ENCODE assay signal across 20 cellular contexts in the genomic region with DNA sequence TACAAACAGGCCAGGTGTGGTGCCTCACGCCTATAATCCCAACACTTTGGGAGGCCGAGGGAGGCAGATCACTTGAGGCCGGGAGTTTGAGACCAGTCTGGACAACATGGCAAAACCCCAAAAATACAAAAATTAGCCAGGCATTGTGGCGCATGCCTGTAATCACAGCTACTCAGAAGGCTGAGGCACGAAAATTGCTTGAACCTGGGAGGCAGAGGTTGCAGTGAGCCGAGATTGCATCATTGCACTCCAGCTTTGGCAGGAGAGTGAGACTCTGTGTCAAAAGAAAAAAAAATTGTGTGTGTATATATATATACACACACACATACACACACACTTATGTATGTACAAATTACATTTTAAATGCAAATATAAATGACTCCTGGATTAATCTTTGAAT.
A peak's percentile ranks its signal among the peaks of the same experiment; 100 is the strongest.
DNase-seq lines count a peak whose midpoint lies in the region; ATAC-seq and TF ChIP-seq lines count a peak whose summit lies in the region.
"Had no signal": no experiment of that assay in that cellular context is flagged by ENCODE, and none has a peak within 500 bp of the region (broad histone marks: within the 10 kb centered on the region; RNA-seq: fewer than 3 reads in every experiment).

No MANE protein-coding gene starts in this region.

- H3K9me3 ChIP-seq in BE2C = no peaks in the 10 kb centered on the region
- H3K9me3 ChIP-seq: esophagus muscularis mucosa, tibial nerve had no signal

- POLR2A ChIA-PET in activated CD4-positive, alpha-beta memory T cell treated with anti-CD3 and anti-CD28 coated beads, Interleukin-2, amount 10 ng/mL, durations not matched to agents 7 days and 5 days (lab: Charles Lee) = interaction anchor here (2.5 to 4.6 kb wide), 5 partner anchors 11 to 79 kb away, joined by 6 to 34 read pairs (median 25); no protein-coding TSS in a partner anchor

- no peak overlapping the region for H3K4me3 ChIP-seq in BE2C (ENCODE audit: low read depth, low read length)
- H3K4me3 ChIP-seq: dorsolateral prefrontal cortex, esophagus muscularis mucosa, tibial nerve had no signal

- no peaks in the 10 kb centered on the region for H3K36me3 Mint-ChIP-seq in stimulated activated naive CD8-positive, alpha-beta T cell treated with anti-CD3 and anti-CD28 coated beads, Interleukin-15, Interleukin-2, amounts not matched to agents 100 ng/mL and 50 ng/mL, for 24 hours (ENCODE audit: low read depth)
- H3K36me3 Mint-ChIP-seq in activated CD4-positive, alpha-beta memory T cell treated with anti-CD3 and anti-CD28 coated beads, Interleukin-2, amount 10 ng/mL, durations not matched to agents 7 days and 5 days (ENCODE audit: low read depth) = peaks cover 5% of the 10 kb centered on the region
- H3K36me3 Mint-ChIP-seq: brain had no signal

- ATAC-seq in stimulated activated naive CD8-positive, alpha-beta T cell treated with anti-CD3 and anti-CD28 coated beads, Interleukin-15, Interleukin-2, amounts not matched to agents 100 U/mL and 50 U/mL, for 24 hours = no peak
- no peak for ATAC-seq in GM19452 (IDR thresholded peaks at IDR 0.05; ENCODE audit: unreplicated experiment)

- H3K4me1 ChIP-seq in BE2C = peaks cover 2% of the 10 kb centered on the region; the same call in 1 of the 2 replicates

- peak overlapping the region; percentile 90 for H3K27ac Mint-ChIP-seq in stimulated activated naive CD8-positive, alpha-beta T cell treated with anti-CD3 and anti-CD28 coated beads, Interleukin-15, Interleukin-2, amounts not matched to agents 100 ng/mL and 50 ng/mL, for 24 hours
- peak overlapping the region; percentile 90 for H3K27ac Mint-ChIP-seq in activated CD4-positive, alpha-beta memory T cell treated with anti-CD3 and anti-CD28 coated beads, Interleukin-2, amount 10 ng/mL, durations not matched to agents 7 days and 5 days
- H3K27ac Mint-ChIP-seq: brain had no signal

- H3K36me3 ChIP-seq in BE2C = no peaks in the 10 kb centered on the region
- H3K36me3 ChIP-seq: esophagus muscularis mucosa, tibial nerve had no signal

- no peak for TF ChIP-seq CTCF in BE2C (IDR thresholded peaks at IDR 0.05; ENCODE audit: low read depth, low read length)

- H3K27me3 Mint-ChIP-seq in stimulated activated naive CD8-positive, alpha-beta T cell treated with anti-CD3 and anti-CD28 coated beads, Interleukin-15, Interleukin-2, amounts not matched to agents 100 ng/mL and 50 ng/mL, for 24 hours = no peaks in the 10 kb centered on the region
- H3K27me3 Mint-ChIP-seq in activated CD4-positive, alpha-beta memory T cell treated with anti-CD3 and anti-CD28 coated beads, Interleukin-2, amount 10 ng/mL, durations not matched to agents 7 days and 5 days = no peaks in the 10 kb centered on the region
- H3K27me3 Mint-ChIP-seq: B cell had no signal

- H3K4me3 Mint-ChIP-seq in stimulated activated naive CD8-positive, alpha-beta T cell treated with anti-CD3 and anti-CD28 coated beads, Interleukin-15, Interleukin-2, amounts not matched to agents 100 ng/mL and 50 ng/mL, for 24 hours = peak overlapping the region; percentile 45
- H3K4me3 Mint-ChIP-seq in activated CD4-positive, alpha-beta memory T cell treated with anti-CD3 and anti-CD28 coated beads, Interleukin-2, amount 10 ng/mL, durations not matched to agents 7 days and 5 days = no peak overlapping the region
- H3K4me3 Mint-ChIP-seq: brain had no signal

- CTCF ChIA-PET in activated CD4-positive, alpha-beta memory T cell treated with anti-CD3 and anti-CD28 coated beads, Interleukin-2, amount 10 ng/mL, durations not matched to agents 7 days and 5 days (lab: Charles Lee) = interaction anchor here (1.3 kb wide), 1 partner anchor 69 kb away, joined by 8 read pairs; no protein-coding TSS in a partner anchor

- no peaks in the 10 kb centered on the region for H3K27me3 ChIP-seq in BE2C
- H3K27me3 ChIP-seq: dorsolateral prefrontal cortex, esophagus muscularis mucosa, tibial nerve had no signal

- DNase-seq in stimulated activated naive CD8-positive, alpha-beta T cell treated with anti-CD3 and anti-CD28 coated beads, Interleukin-15, Interleukin-2, amounts not matched to agents 100 U/mL and 50 U/mL, for 24 hours = no peak
- no peak for DNase-seq in activated CD4-positive, alpha-beta memory T cell treated with anti-CD3 and anti-CD28 coated beads, Interleukin-2, amount 10 ng/mL, durations not matched to agents 7 days and 5 days
- DNase-seq in iris pigment epithelial cell (ENCODE audit: low read depth) (peak; percentile 11), hepatic stellate cell (ENCODE audit: low spot score) (no peak), BE2C (no peak)
- DNase-seq: activated CD4-positive, alpha-beta T cell treated with anti-CD3 and anti-CD28 coated beads for 1 hour; activated effector memory CD4-positive, alpha-beta T cell treated with Interleukin-2 at 50 U/mL for 16 hours; DMS 273 treated with DMSO at 0.1 percent for 48 hours; dorsolateral prefrontal cortex; HCEC 1CT; kidney glomerular epithelial cell; NCI-H1436 treated with DMSO at 0.1 percent for 48 hours; SIG-M5; stimulated activated CD4-positive, alpha-beta T cell treated with anti-CD3 and anti-CD28 coated beads, Interleukin-2, amount 100 ng/mL, for 48 hours had no signal

- H3K4me1 Mint-ChIP-seq in stimulated activated naive CD8-positive, alpha-beta T cell treated with anti-CD3 and anti-CD28 coated beads, Interleukin-15, Interleukin-2, amounts not matched to agents 100 ng/mL and 50 ng/mL, for 24 hours (ENCODE audit: low read depth) = peaks cover 46% of the 10 kb centered on the region
- H3K4me1 Mint-ChIP-seq in activated CD4-positive, alpha-beta memory T cell treated with anti-CD3 and anti-CD28 coated beads, Interleukin-2, amount 10 ng/mL, durations not matched to agents 7 days and 5 days = peaks cover 72% of the 10 kb centered on the region

- no peaks in the 10 kb centered on the region for H3K9me3 Mint-ChIP-seq in stimulated activated naive CD8-positive, alpha-beta T cell treated with anti-CD3 and anti-CD28 coated beads, Interleukin-15, Interleukin-2, amounts not matched to agents 100 ng/mL and 50 ng/mL, for 24 hours
- no peaks in the 10 kb centered on the region for H3K9me3 Mint-ChIP-seq in activated CD4-positive, alpha-beta memory T cell treated with anti-CD3 and anti-CD28 coated beads, Interleukin-2, amount 10 ng/mL, durations not matched to agents 7 days and 5 days
- H3K9me3 Mint-ChIP-seq: brain had no signal
